In genomic region chr7:86978804-86979506, GRCh38 we compare ENCODE assay signal across 9 cellular contexts.
A peak's percentile ranks its signal among the peaks of the same experiment; 100 is the strongest.
DNase-seq lines count a peak whose midpoint lies in the region; ATAC-seq lines count a peak whose summit lies in the region.
"Had no signal": no experiment of that assay in that cellular context is flagged by ENCODE, and none has a peak within 500 bp of the region (broad histone marks: within the 10 kb centered on the region; RNA-seq: fewer than 3 reads in every experiment).

No MANE protein-coding gene starts in this region.

- intact Hi-C loops in activated CD4-positive, alpha-beta T cell treated with anti-CD3 and anti-CD28 coated beads for 36 hours (cut with DNase I, micrococcal nuclease), result loop anchor here (1.0 to 5.0 kb wide), 5 partner anchors 47 to 238 kb away; partner anchors contain the start of genes DMTF1 (in 1 of the 2) and ELAPOR2 (in 1 of the 2)

- peaks cover 42% of the 10 kb centered on the region for H3K4me1 Mint-ChIP-seq in activated CD4-positive, alpha-beta T cell treated with anti-CD3 and anti-CD28 coated beads for 36 hours
- H3K4me1 Mint-ChIP-seq in immature natural killer cell, result peaks cover 9 to 13% of the 10 kb centered on the region in 2 donors

- POLR2A ChIA-PET in activated CD4-positive, alpha-beta T cell treated with anti-CD3 and anti-CD28 coated beads for 36 hours (lab: Charles Lee), result interaction anchor here (0.7 kb wide), 1 partner anchor 192 kb away, joined by 3 read pairs; no protein-coding TSS in a partner anchor

- ATAC-seq in activated CD4-positive, alpha-beta T cell treated with anti-CD3 and anti-CD28 coated beads for 36 hours, result peak; percentile 92
- ATAC-seq in GM21529 (IDR thresholded peaks at IDR 0.05; ENCODE audit: unreplicated experiment) (peak; percentile 95), HG03457 (IDR thresholded peaks at IDR 0.05; ENCODE audit: unreplicated experiment) (peak; percentile 66), HG02970 (IDR thresholded peaks at IDR 0.05; ENCODE audit: low FRiP score, unreplicated experiment) (no peak)

- H3K27ac Mint-ChIP-seq in activated CD4-positive, alpha-beta T cell treated with anti-CD3 and anti-CD28 coated beads for 36 hours, result peak overlapping the region; percentile 40
- H3K27ac Mint-ChIP-seq in immature natural killer cell, result no peak overlapping the region

- no peak for DNase-seq in activated CD4-positive, alpha-beta T cell treated with anti-CD3 and anti-CD28 coated beads for 36 hours
- no peak for DNase-seq in activated CD4-positive, alpha-beta T cell treated with anti-CD3 and anti-CD28 coated beads, Interleukin-2, amount 50 U/mL, for 48 hours
- DNase-seq in immature natural killer cell (peak; percentile 16 to 20 (median 19)), DMS 273 treated with DMSO at 0.1 percent for 48 hours (lab: John Stamatoyannopoulos, UW) (no peak), LoVo (ENCODE audit: low spot score) (no peak)
- DNase-seq: esophagus squamous epithelium had no signal

- CTCF ChIA-PET in activated CD4-positive, alpha-beta T cell treated with anti-CD3 and anti-CD28 coated beads for 36 hours (lab: Charles Lee), result interaction anchor here (0.6 to 1.3 kb wide), 8 partner anchors 8 to 317 kb away, joined by 3 to 4 read pairs (median 3); no protein-coding TSS in a partner anchor

- no peak overlapping the region for H3K4me3 Mint-ChIP-seq in activated CD4-positive, alpha-beta T cell treated with anti-CD3 and anti-CD28 coated beads for 36 hours
- H3K4me3 Mint-ChIP-seq in immature natural killer cell, result no peak overlapping the region

- H3K9me3 Mint-ChIP-seq in activated CD4-positive, alpha-beta T cell treated with anti-CD3 and anti-CD28 coated beads for 36 hours (ENCODE audit: low read depth), result peaks cover 2% of the 10 kb centered on the region
- H3K9me3 Mint-ChIP-seq in immature natural killer cell, result peaks cover 0 to 7% (median 2%) of the 10 kb centered on the region in 6 donors

- peaks cover 2% of the 10 kb centered on the region for H3K36me3 Mint-ChIP-seq in activated CD4-positive, alpha-beta T cell treated with anti-CD3 and anti-CD28 coated beads for 36 hours (ENCODE audit: low read depth)
- peaks cover 0 to 2% (median 0%) of the 10 kb centered on the region in 3 donors for H3K36me3 Mint-ChIP-seq in immature natural killer cell

- H3K27me3 Mint-ChIP-seq in activated CD4-positive, alpha-beta T cell treated with anti-CD3 and anti-CD28 coated beads for 36 hours, result no peaks in the 10 kb centered on the region
- peaks cover 0 to 5% (median 3%) of the 10 kb centered on the region in 3 donors for H3K27me3 Mint-ChIP-seq in immature natural killer cell (ENCODE audit: low read depth in 3 of 3)

Comparison
In these comparisons a context has a peak if more than half of its experiments do, and no peak if none do; other contexts are left out.
1. DNase-seq: peak in immature natural killer cell (3 of 3); none in activated CD4-positive, alpha-beta T cell treated with anti-CD3 and anti-CD28 coated beads for 36 hours (single experiment), activated CD4-positive, alpha-beta T cell treated with anti-CD3 and anti-CD28 coated beads, Interleukin-2, amount 50 U/mL, for 48 hours (0 of 2), DMS 273 treated with DMSO at 0.1 percent for 48 hours (single experiment) and LoVo (single experiment).